In genomic region chr17:44084921-44085320, GRCh38 we compare ENCODE assay signal across 1 cellular context.
TF ChIP-seq lines count a peak whose summit lies in the region.

No MANE protein-coding gene starts in this region.

TF ChIP-seq in WTC11, 78 proteins besides CTCF, POLR2A, EP300 and RAD21 (continued from another document):
- no peak for TF ChIP-seq HMGXB4 (CRISPR knock-in tag; IDR thresholded peaks at IDR 0.05)
- TF ChIP-seq ZMAT4 (CRISPR knock-in tag; IDR thresholded peaks at IDR 0.05) = no peak
- TF ChIP-seq, protein P1, sequence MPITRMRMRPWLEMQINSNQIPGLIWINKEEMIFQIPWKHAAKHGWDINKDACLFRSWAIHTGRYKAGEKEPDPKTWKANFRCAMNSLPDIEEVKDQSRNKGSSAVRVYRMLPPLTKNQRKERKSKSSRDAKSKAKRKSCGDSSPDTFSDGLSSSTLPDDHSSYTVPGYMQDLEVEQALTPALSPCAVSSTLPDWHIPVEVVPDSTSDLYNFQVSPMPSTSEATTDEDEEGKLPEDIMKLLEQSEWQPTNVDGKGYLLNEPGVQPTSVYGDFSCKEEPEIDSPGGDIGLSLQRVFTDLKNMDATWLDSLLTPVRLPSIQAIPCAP (CRISPR knock-in tag; IDR thresholded peaks at IDR 0.05) = no peak
- TF ChIP-seq, protein P2, sequence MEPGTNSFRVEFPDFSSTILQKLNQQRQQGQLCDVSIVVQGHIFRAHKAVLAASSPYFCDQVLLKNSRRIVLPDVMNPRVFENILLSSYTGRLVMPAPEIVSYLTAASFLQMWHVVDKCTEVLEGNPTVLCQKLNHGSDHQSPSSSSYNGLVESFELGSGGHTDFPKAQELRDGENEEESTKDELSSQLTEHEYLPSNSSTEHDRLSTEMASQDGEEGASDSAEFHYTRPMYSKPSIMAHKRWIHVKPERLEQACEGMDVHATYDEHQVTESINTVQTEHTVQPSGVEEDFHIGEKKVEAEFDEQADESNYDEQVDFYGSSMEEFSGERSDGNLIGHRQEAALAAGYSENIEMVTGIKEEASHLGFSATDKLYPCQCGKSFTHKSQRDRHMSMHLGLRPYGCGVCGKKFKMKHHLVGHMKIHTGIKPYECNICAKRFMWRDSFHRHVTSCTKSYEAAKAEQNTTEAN (CRISPR knock-in tag; IDR thresholded peaks at IDR 0.05) = no peak
- TF ChIP-seq ZNF671 (CRISPR knock-in tag; IDR thresholded peaks at IDR 0.05) = no peak
